9 cellular contexts compared by ENCODE assay signal in genomic region chr18:12317664-12318333, GRCh38. TPM values are rescaled to one million over a fixed set of nuclear protein-coding genes. Genes with fewer than 3 reads are reported as not detected.
DNase-seq lines count a peak whose midpoint lies in the region; ATAC-seq and TF ChIP-seq lines count a peak whose summit lies in the region.
"Had no signal": no experiment of that assay in that cellular context is flagged by ENCODE, and none has a peak within 500 bp of the region (broad histone marks: within the 10 kb centered on the region; RNA-seq: fewer than 3 reads in every experiment).

No MANE protein-coding gene starts in this region.

- H3K27me3 ChIP-seq in breast epithelium (no peaks in the 10 kb centered on the region), upper lobe of right lung (no peaks in the 10 kb centered on the region)

- H3K4me1 ChIP-seq in breast epithelium (no peaks in the 10 kb centered on the region), upper lobe of right lung (peaks cover 20% of the 10 kb centered on the region)

- intact Hi-C loops in breast epithelium (cut with DNase I; ENCODE audit: low total_unique reads): no loop called here
- intact Hi-C loops in upper lobe of right lung (cut with DNase I): no loop called here

- peak; percentile 18 for DNase-seq in SIG-M5 treated with dmso at 0.1 percent for 504 hours (lab: John Stamatoyannopoulos, UW; ENCODE audit: unreplicated experiment)
- DNase-seq in SIG-M5 (lab: John Stamatoyannopoulos, UW): no peak
- no peak for DNase-seq in breast epithelium (ENCODE audit: low spot score in 2 of 2)
- peak; percentile 16 for DNase-seq in left lobe of liver (ENCODE audit: low spot score)
- no peak for DNase-seq in upper lobe of right lung
- no peak for DNase-seq in KG1 (lab: John Stamatoyannopoulos, UW)
- no peak for DNase-seq in LoVo (ENCODE audit: low spot score)
- DNase-seq in stimulated activated CD4-positive, alpha-beta T cell treated with anti-CD3 and anti-CD28 coated beads, Interleukin-15, amount 100 ng/mL, for 24 hours: no peak
- DNase-seq: NCI-H187 had no signal

- ATAC-seq in left lobe of liver (no peak), upper lobe of right lung (peak; percentile 78)

- TF ChIP-seq CTCF in breast epithelium (IDR thresholded peaks at IDR 0.05): no peak
- no peak for TF ChIP-seq CTCF in upper lobe of right lung (IDR thresholded peaks at IDR 0.05)

- H3K36me3 ChIP-seq in breast epithelium (no peaks in the 10 kb centered on the region), upper lobe of right lung (peaks cover 56% of the 10 kb centered on the region)

- no peak overlapping the region for H3K4me3 ChIP-seq in breast epithelium
- H3K4me3 ChIP-seq in upper lobe of right lung: no peak overlapping the region

- no peak for TF ChIP-seq POLR2A in breast epithelium (IDR thresholded peaks at IDR 0.05)

- no peaks in the 10 kb centered on the region for H3K9me3 ChIP-seq in breast epithelium
- H3K9me3 ChIP-seq in upper lobe of right lung: no peaks in the 10 kb centered on the region

- peak overlapping the region; percentile 58 to 70 for H3K27ac ChIP-seq in breast epithelium
- peak overlapping the region; percentile 36 for H3K27ac ChIP-seq in upper lobe of right lung

RNA-seq across cellular contexts. Expression of gene TUBB6, which starts 9.8 kb away (rescaled TPM):
- total RNA-seq in breast epithelium: 100 to 1,000 TPM; 197 to 316 (median 302) TPM
- 5.2 TPM for total RNA-seq in left lobe of liver
- 110 TPM for total RNA-seq in upper lobe of right lung

RNA-seq across cellular contexts. Expression of gene AFG3L2, which starts 59.2 kb away (rescaled TPM):
- total RNA-seq in breast epithelium: 10 to 100 TPM; 37.0 to 43.5 (median 42.7) TPM
- total RNA-seq in left lobe of liver: 34.6 TPM
- total RNA-seq in upper lobe of right lung: 35.4 TPM

Comparison
In these comparisons a context has a peak if more than half of its experiments do, and no peak if none do; other contexts are left out.
1. DNase-seq: peak in SIG-M5 treated with dmso at 0.1 percent for 504 hours (single experiment) and left lobe of liver (single experiment); none in SIG-M5 (single experiment), breast epithelium (0 of 2), upper lobe of right lung (single experiment), KG1 (single experiment), LoVo (single experiment) and stimulated activated CD4-positive, alpha-beta T cell treated with anti-CD3 and anti-CD28 coated beads, Interleukin-15, amount 100 ng/mL, for 24 hours (single experiment).
2. RNA of gene TUBB6, which starts 9.8 kb away (total RNA-seq): 197 to 316 TPM in breast epithelium and 110 TPM in upper lobe of right lung (single experiment); 5.2 TPM in left lobe of liver (single experiment); every median in the first group is over 10 times any median in the second.